1 cellular context compared by ENCODE assay signal in the genomic region with DNA sequence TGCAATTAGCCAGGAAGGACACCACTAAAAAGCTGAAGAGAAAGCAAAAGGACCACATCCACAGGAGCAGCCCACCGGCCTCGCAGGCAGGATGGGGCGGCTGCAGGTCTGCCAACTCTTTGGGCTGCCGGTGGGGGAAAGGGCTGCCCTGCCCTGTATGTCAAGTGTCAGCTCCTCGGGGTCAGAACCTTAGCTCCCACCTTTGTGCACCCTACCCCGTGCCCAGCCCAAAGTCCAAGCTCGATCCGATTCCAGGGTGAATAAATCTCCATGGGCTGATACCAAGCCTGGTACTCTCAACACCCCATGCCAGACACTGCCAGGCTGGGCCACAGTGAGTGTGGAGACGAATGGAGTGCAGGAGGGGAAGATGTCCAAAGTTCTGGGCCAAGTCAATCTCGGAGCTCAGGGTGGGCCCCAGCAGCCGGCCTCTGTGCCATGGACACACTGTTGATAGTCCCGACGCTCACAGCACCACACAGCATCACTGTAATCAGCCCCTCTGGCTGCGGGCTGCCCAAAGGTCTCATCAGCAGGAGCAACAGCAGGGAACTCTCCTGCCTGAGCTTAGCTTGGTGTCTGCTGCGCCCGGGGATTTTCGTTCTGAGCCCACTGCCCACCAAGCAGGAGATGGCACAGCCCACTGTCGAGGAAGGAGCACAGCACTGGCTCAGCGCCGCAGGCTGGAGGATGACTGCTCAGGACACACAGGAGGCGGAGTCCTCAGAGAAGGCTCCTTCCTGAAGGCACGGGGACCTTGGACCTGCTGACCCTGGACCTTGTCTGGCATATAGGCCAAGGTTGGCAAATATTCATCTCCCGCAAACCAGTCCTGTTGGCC.
TF ChIP-seq lines count a peak whose summit lies in the region.

No MANE protein-coding gene starts in this region.

TF ChIP-seq in HepG2, 621 proteins besides CTCF, POLR2A, EP300 and RAD21 (continued from another document):
- no peak for TF ChIP-seq IKZF4 (CRISPR knock-in tag; IDR thresholded peaks at IDR 0.05; ENCODE audit: borderline replicate concordance, low read depth, not compliant biosample characterization)
- TF ChIP-seq, protein P1, sequence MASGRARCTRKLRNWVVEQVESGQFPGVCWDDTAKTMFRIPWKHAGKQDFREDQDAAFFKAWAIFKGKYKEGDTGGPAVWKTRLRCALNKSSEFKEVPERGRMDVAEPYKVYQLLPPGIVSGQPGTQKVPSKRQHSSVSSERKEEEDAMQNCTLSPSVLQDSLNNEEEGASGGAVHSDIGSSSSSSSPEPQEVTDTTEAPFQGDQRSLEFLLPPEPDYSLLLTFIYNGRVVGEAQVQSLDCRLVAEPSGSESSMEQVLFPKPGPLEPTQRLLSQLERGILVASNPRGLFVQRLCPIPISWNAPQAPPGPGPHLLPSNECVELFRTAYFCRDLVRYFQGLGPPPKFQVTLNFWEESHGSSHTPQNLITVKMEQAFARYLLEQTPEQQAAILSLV (CRISPR knock-in tag; IDR thresholded peaks at IDR 0.05; ENCODE audit: borderline replicate concordance) = no peak
